8 cellular contexts compared by ENCODE assay signal in genomic region chr15:31758126-31758525, GRCh38.
A peak's percentile ranks its signal among the peaks of the same experiment; 100 is the strongest.
DNase-seq lines count a peak whose midpoint lies in the region; ATAC-seq and TF ChIP-seq lines count a peak whose summit lies in the region.

No MANE protein-coding gene starts in this region.

- no peaks in the 10 kb centered on the region for H3K9me3 Mint-ChIP-seq in endothelial cell (ENCODE audit: unreplicated experiment)

- H3K36me3 Mint-ChIP-seq in endothelial cell (ENCODE audit: low read depth, unreplicated experiment): no peaks in the 10 kb centered on the region

- H3K4me3 Mint-ChIP-seq in endothelial cell (ENCODE audit: unreplicated experiment): no peak overlapping the region

- DNase-seq in NCI-H446 treated with DMSO at 0.1 percent for 48 hours (lab: John Stamatoyannopoulos, UW) (peak; percentile 34), endothelial cell (ENCODE audit: low spot score) (peak; percentile 69), occipital lobe (lab: John Stamatoyannopoulos, UW) (peak; percentile 63), NCI-H1694 (lab: John Stamatoyannopoulos, UW) (no peak), NK-92 (lab: John Stamatoyannopoulos, UW; ENCODE audit: unreplicated experiment) (no peak)

- no peak overlapping the region for H3K27ac Mint-ChIP-seq in endothelial cell (ENCODE audit: unreplicated experiment)

- peak; percentile 53 for ATAC-seq in GM19324 (IDR thresholded peaks at IDR 0.05; ENCODE audit: low FRiP score, unreplicated experiment)
- ATAC-seq in GM18873 (IDR thresholded peaks at IDR 0.05; ENCODE audit: low FRiP score, unreplicated experiment): no peak
- ATAC-seq in HG03469 (IDR thresholded peaks at IDR 0.05; ENCODE audit: unreplicated experiment): no peak

- H3K27me3 Mint-ChIP-seq in endothelial cell (ENCODE audit: unreplicated experiment): no peaks in the 10 kb centered on the region

- peaks cover 5% of the 10 kb centered on the region for H3K4me1 Mint-ChIP-seq in endothelial cell (ENCODE audit: unreplicated experiment)

- no peak for TF ChIP-seq CTCF in endothelial cell (IDR thresholded peaks at IDR 0.05; ENCODE audit: unreplicated experiment)

Comparison
In these comparisons a context has a peak if more than half of its experiments do, and no peak if none do; other contexts are left out.
1. DNase-seq: peak in NCI-H446 treated with DMSO at 0.1 percent for 48 hours (single experiment), endothelial cell (single experiment) and occipital lobe (single experiment); none in NCI-H1694 (single experiment) and NK-92 (single experiment).